9 cellular contexts compared by ENCODE assay signal in the genomic region with DNA sequence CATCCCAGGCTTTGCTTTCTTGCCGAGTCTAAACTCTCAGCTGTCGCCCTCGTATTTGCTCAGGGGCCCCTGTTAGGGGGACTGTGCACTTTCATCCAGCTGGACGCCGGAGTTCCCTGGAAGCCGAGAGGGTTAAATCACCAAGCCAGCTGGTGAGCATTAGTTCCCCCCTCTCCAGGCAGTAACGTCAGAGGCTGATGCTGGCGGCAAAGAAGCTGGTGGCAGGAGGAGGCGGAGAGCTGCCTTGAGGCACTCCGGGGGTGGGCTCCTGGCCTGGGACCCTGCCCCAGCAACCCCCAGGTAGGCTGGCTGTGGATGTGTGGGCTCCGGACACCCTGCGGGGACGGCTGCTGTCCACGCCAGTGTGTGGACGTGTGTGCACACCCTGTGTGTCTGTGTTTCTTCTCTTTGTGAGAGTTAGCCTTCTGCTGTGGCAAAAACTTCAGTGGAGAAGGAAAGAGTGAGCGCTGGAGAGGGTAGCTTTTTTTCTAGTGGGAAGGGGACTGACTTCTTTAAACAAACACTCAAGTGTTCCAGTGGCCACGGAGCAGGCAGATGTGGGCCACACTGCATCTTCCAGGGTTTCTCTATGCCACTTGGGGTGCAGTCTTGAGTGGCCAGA.
DNase-seq lines count a peak whose midpoint lies in the region; ATAC-seq and TF ChIP-seq lines count a peak whose summit lies in the region.
"Had no signal": no experiment of that assay in that cellular context is flagged by ENCODE, and none has a peak within 500 bp of the region (broad histone marks: within the 10 kb centered on the region; RNA-seq: fewer than 3 reads in every experiment).

No MANE protein-coding gene starts in this region.

- no peaks in the 10 kb centered on the region for H3K9me3 Mint-ChIP-seq in osteocyte (ENCODE audit: unreplicated experiment)

- H3K36me3 Mint-ChIP-seq in osteocyte (ENCODE audit: unreplicated experiment) = no peaks in the 10 kb centered on the region

- H3K27me3 Mint-ChIP-seq in osteocyte (ENCODE audit: unreplicated experiment) = no peaks in the 10 kb centered on the region

- no peaks in the 10 kb centered on the region for H3K36me3 ChIP-seq in BLaER1 treated with 17β-estradiol and CSF1 and Interleukin-3, amounts not matched to agents 10 nM and 100 nM
- H3K36me3 ChIP-seq: thyroid gland had no signal

- peak overlapping the region; percentile 14 for H3K4me3 Mint-ChIP-seq in osteocyte (ENCODE audit: unreplicated experiment)

- H3K27ac ChIP-seq in BLaER1 treated with 17β-estradiol and CSF1 and Interleukin-3, amounts not matched to agents 10 nM and 100 nM = no peak overlapping the region
- H3K27ac ChIP-seq: thyroid gland had no signal

- H3K27ac Mint-ChIP-seq in osteocyte (ENCODE audit: unreplicated experiment) = peak overlapping the region; percentile 79

- no peak overlapping the region for H3K4me3 ChIP-seq in BLaER1 treated with 17β-estradiol and CSF1 and Interleukin-3, amounts not matched to agents 10 nM and 100 nM
- H3K4me3 ChIP-seq: thyroid gland had no signal

- DNase-seq in NCI-H510A treated with DMSO at 0.1 percent for 48 hours (lab: John Stamatoyannopoulos, UW) (peak; percentile 70), fibroblast of gingiva (ENCODE audit: low read depth) (peak; percentile 42), osteocyte (ENCODE audit: extremely low spot score, unreplicated experiment) (no peak), A172 (ENCODE audit: low spot score) (no peak)

- peaks cover 38% of the 10 kb centered on the region for H3K4me1 Mint-ChIP-seq in osteocyte (ENCODE audit: unreplicated experiment)

- H3K4me2 ChIP-seq in BLaER1 treated with 17β-estradiol and CSF1 and Interleukin-3, amounts not matched to agents 10 nM and 100 nM = peak overlapping the region; percentile 24 to 69 (median 58)

- H3K9me3 ChIP-seq in BLaER1 treated with 17β-estradiol and CSF1 and Interleukin-3, amounts not matched to agents 10 nM and 100 nM (replicated peaks in 1 of 11) = no peaks in the 10 kb centered on the region
- H3K9me3 ChIP-seq: thyroid gland had no signal

- peaks cover 0 to 5% (median 0%) of the 10 kb centered on the region in 11 experiments; a peak in 1 of 22 replicates for H4K20me1 ChIP-seq in BLaER1 treated with 17β-estradiol and CSF1 and Interleukin-3, amounts not matched to agents 10 nM and 100 nM

- H3K27me3 ChIP-seq in BLaER1 treated with 17β-estradiol and CSF1 and Interleukin-3, amounts not matched to agents 10 nM and 100 nM = no peaks in the 10 kb centered on the region
- H3K27me3 ChIP-seq: thyroid gland had no signal

- peak overlapping the region in 3 of 11 experiments; percentile 0 to 43 (median 14); a peak in 3 of 22 replicates for H3K9ac ChIP-seq in BLaER1 treated with 17β-estradiol and CSF1 and Interleukin-3, amounts not matched to agents 10 nM and 100 nM

- ATAC-seq in HG03469 (IDR thresholded peaks at IDR 0.05; ENCODE audit: unreplicated experiment) (no peak), esophagus mucosa (no peak), GM18519 (IDR thresholded peaks at IDR 0.05; ENCODE audit: low FRiP score, unreplicated experiment) (no peak)

- TF ChIP-seq CTCF in osteocyte (IDR thresholded peaks at IDR 0.05) = no peak

- peaks cover 10 to 18% (median 15%) of the 10 kb centered on the region in 10 experiments for H3K4me1 ChIP-seq in BLaER1 treated with 17β-estradiol and CSF1 and Interleukin-3, amounts not matched to agents 10 nM and 100 nM

Comparison
In these comparisons a context has a peak if more than half of its experiments do, and no peak if none do; other contexts are left out.
1. DNase-seq: peak in NCI-H510A treated with DMSO at 0.1 percent for 48 hours (single experiment) and fibroblast of gingiva (single experiment); none in osteocyte (single experiment) and A172 (single experiment).